ENCODE assay signal across 1 cellular context in the genomic region with DNA sequence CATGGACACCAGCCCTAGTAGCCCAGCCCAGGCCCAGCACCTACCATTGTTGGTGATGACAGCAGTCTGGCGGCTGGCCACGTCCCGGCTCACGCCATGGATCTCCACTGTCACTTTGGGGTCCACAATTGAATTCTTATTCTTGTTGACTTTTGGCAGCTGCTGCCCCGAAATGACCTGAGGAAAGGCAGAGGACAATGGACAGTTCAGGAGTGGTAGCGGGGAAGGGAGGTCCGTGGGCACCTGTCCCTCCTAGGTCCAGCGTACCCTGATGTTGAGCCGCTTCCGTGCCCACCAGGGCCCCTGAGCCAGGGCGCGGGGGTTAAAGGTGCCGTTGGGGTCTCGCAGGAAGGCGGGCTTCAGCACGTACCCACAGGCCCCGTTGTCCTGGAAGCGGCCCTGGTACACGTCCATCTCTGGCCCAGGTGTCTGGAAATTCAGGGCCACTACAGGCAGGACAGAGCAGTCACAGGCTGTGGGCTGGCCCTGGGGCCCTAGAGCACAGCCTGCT.
TF ChIP-seq lines count a peak whose summit lies in the region.

No MANE protein-coding gene starts in this region.

TF ChIP-seq in K562, 482 proteins besides CTCF, POLR2A, EP300 and RAD21:
- TF ChIP-seq MYNN (IDR thresholded peaks at IDR 0.05) (0 out of 2 replicates have a peak, but pooled peaks have one; percentile 15), MYNN (CRISPR knock-in tag; IDR thresholded peaks at IDR 0.05) (no peak), NFIC (IDR thresholded peaks at IDR 0.05) (0 out of 2 replicates have a peak, but pooled peaks have one; percentile 19), ZNF184 (CRISPR knock-in tag; IDR thresholded peaks at IDR 0.05) (no peak), POLR2G (IDR thresholded peaks at IDR 0.05; ENCODE audit: low read depth, low read length) (peak; percentile 64)
TF ChIP-seq in K562: peak in this region for 3.
